In genomic region chr3:122415762-122416654, GRCh38 we compare ENCODE assay signal across 8 cellular contexts. TPM values are rescaled to one million over a fixed set of nuclear protein-coding genes. Genes with fewer than 3 reads are reported as not detected.
DNase-seq lines count a peak whose midpoint lies in the region; ATAC-seq, FAIRE-seq and TF ChIP-seq lines count a peak whose summit lies in the region.

Gene WDR5B (minus strand): TSS chr3:122416062. CDS start chr3:122415528, 534 bp downstream.

- no peaks in the 10 kb centered on the region for H3K9me1 ChIP-seq in keratinocyte (ENCODE audit: control insufficient read depth, extremely low read depth, insufficient read depth, low read length)

- dilution Hi-C loops in keratinocyte (cut with MboI; ENCODE audit: extremely low pct_ligation_motif_present, low sequenced_read_pairs), result no loop called here

- TF ChIP-seq CTCF in keratinocyte (optimal IDR thresholded peaks at IDR 0.05 in 1 of 3, IDR thresholded peaks at IDR 0.05 in 1 of 3, conservative IDR thresholded peaks at IDR 0.05 in 1 of 3; ENCODE audit: extremely low read depth in 1 of 3, insufficient read depth in 2 of 3, low read length in 3 of 3), result peak in 1 of 3 experiments; percentile 13

- peak; percentile 92 to 98 (median 97) for DNase-seq in T-helper 2 cell
- DNase-seq in central memory CD4-positive, alpha-beta T cell, result peak; percentile 98
- DNase-seq in keratinocyte (ENCODE audit: low read depth, low spot score), result peak; percentile 80
- peak; percentile 95 to 97 for DNase-seq in stimulated activated CD4-positive, alpha-beta T cell treated with anti-CD3 and anti-CD28 coated beads, Interleukin-1b, Interleukin-23, amount 100 ng/mL, for 1 hour (ENCODE audit: low read depth in 2 of 2)
- no peak for DNase-seq in NCI-H510A treated with DMSO at 0.1 percent for 48 hours (lab: John Stamatoyannopoulos, UW)
- no peak for DNase-seq in midbrain (lab: John Stamatoyannopoulos, UW)

- no peaks in the 10 kb centered on the region for H3K27me3 ChIP-seq in keratinocyte (ENCODE audit: control insufficient read depth, extremely low read depth, insufficient read depth, low read length)

- H3K36me3 ChIP-seq in keratinocyte (ENCODE audit: control insufficient read depth in 2 of 2, extremely low read depth in 1 of 2, insufficient read depth in 2 of 2, low read length in 2 of 2), result peaks cover 0 to 3% of the 10 kb centered on the region in 2 experiments

- H3K9me3 ChIP-seq in keratinocyte (ENCODE audit: control insufficient read depth, low read depth, low read length), result no peaks in the 10 kb centered on the region

- H3K9ac ChIP-seq in keratinocyte (ENCODE audit: control insufficient read depth, extremely low read depth, insufficient read depth, low read length), result peak within 1 kb of the TSS; percentile 92

- H4K20me1 ChIP-seq in keratinocyte (ENCODE audit: control insufficient read depth, extremely low read depth, insufficient read depth, low read length), result no peaks in the 10 kb centered on the region

- H3K4me1 ChIP-seq in keratinocyte (ENCODE audit: control insufficient read depth, extremely low read depth, insufficient read depth, low read length), result peaks cover 17% of the 10 kb centered on the region

- ATAC-seq in GM18873 (IDR thresholded peaks at IDR 0.05; ENCODE audit: low FRiP score, unreplicated experiment) (peak; percentile 78), HG03103 (IDR thresholded peaks at IDR 0.05; ENCODE audit: low read depth, unreplicated experiment) (peak; percentile 81)

- H3K79me2 ChIP-seq in keratinocyte (ENCODE audit: control insufficient read depth, insufficient read depth, low read length), result peaks cover 39% of the 10 kb centered on the region

- H3K27ac ChIP-seq in keratinocyte (ENCODE audit: control insufficient read depth, insufficient read depth, low read length), result peak within 1 kb of the TSS; percentile 97

- FAIRE-seq in keratinocyte (lab: Jason Lieb, UNC), result peak; percentile 92

- H3K4me2 ChIP-seq in keratinocyte (ENCODE audit: control insufficient read depth, extremely low read depth, insufficient read depth, low read depth, low read length), result peak within 1 kb of the TSS; percentile 94

- peak within 1 kb of the TSS; percentile 92 for H2AFZ ChIP-seq in keratinocyte (ENCODE audit: control insufficient read depth, low read length)

- peak within 1 kb of the TSS; percentile 59 to 98 (median 91) for H3K4me3 ChIP-seq in keratinocyte (ENCODE audit: control insufficient read depth in 2 of 3, extremely low read depth in 1 of 3, insufficient read depth in 2 of 3, low read depth in 1 of 3, low read length in 3 of 3)

RNA-seq across cellular contexts. Expression of gene WDR5B, which starts in this region (rescaled TPM):
- 2.0 to 4.0 TPM (median 3.0 TPM) in 3 replicates for polyA plus RNA-seq in keratinocyte
- 1.5 TPM for polyA plus RNA-seq in keratinocyte (2011; ENCODE audit: low read depth)
- polyA plus RNA-seq in keratinocyte (2011; cell fraction: cytosol; rRNA removed), result 0.91 and 1.8 TPM in 2 replicates
- polyA plus RNA-seq in keratinocyte (2011; cell fraction: nucleus; rRNA removed), result 3.9 and 6.1 TPM in 2 replicates
- 1.7 and 2.0 TPM in 2 replicates for polyA plus RNA-seq in keratinocyte (2012; ENCODE audit: low replicate concordance)
- 0.59 to 1.6 TPM (median 1.4 TPM) in 3 replicates for polyA minus RNA-seq in keratinocyte
- 0.77 TPM for polyA minus RNA-seq in keratinocyte (2011; cell fraction: cytosol; rRNA and poly(A)+ RNA removed)
- 1.8 and 2.6 TPM in 2 replicates for polyA minus RNA-seq in keratinocyte (2011; cell fraction: nucleus; rRNA and poly(A)+ RNA removed)

Comparison
In these comparisons a context has a peak if more than half of its experiments do, and no peak if none do; other contexts are left out.
1. DNase-seq: peak in T-helper 2 cell (5 of 5), central memory CD4-positive, alpha-beta T cell (single experiment), keratinocyte (single experiment) and stimulated activated CD4-positive, alpha-beta T cell treated with anti-CD3 and anti-CD28 coated beads, Interleukin-1b, Interleukin-23, amount 100 ng/mL, for 1 hour (2 of 2); none in NCI-H510A treated with DMSO at 0.1 percent for 48 hours (single experiment) and midbrain (single experiment).